ENCODE assay signal across 24 cellular contexts in the genomic region with DNA sequence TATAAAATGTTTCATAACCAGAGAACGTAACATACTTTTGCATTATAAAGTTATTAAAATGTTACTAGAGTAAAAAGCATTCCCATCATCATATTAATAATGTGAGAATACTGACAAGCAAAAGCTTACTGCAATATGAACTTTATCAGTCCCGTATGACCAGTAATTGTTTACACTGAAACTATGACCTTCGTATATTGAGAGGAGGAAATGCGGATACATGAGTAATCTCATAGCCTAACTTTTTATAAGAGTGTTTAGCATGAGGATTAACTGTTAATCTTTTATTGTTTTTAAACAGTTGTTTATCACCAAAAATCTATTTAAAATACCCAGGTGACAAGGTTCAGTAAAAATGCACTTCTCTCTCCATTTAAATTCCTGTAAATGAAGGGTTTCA.
"Had no signal": no experiment of that assay in that cellular context is flagged by ENCODE, and none has a peak within 500 bp of the region (broad histone marks: within the 10 kb centered on the region; RNA-seq: fewer than 3 reads in every experiment).

No MANE protein-coding gene starts in this region.

- DNase-seq: effector memory CD8-positive, alpha-beta T cell; esophagus squamous epithelium; foreskin fibroblast; glutamatergic neuron; left ventricle myocardium inferior; lower lobe of right lung; natural killer cell; nucleus accumbens; pancreas; spleen; stimulated activated CD4-positive, alpha-beta T cell treated with anti-CD3 and anti-CD28 coated beads, Interleukin-15, amount 100 ng/mL, for 24 hours; stimulated activated CD4-positive, alpha-beta T cell treated with anti-CD3 and anti-CD28 coated beads, Interleukin-1b, Interleukin-23, amount 100 ng/mL, for 48 hours; stimulated activated CD4-positive, alpha-beta T cell treated with anti-CD3 and anti-CD28 coated beads, Interleukin-4, amount 100 ng/mL, for 24 hours; tibial artery had no signal

- H3K4me1 Mint-ChIP-seq: memory B cell; natural killer cell; stimulated activated memory B cell treated with anti-CD40 and anti-IgM and Interleukin-4, amounts not matched to agents 10 μg/mL and 1 μg/mL and 100 μg/mL, for 72 hours had no signal

- H3K36me3 Mint-ChIP-seq: memory B cell; mesothelial cell of epicardium; natural killer cell; neural progenitor cell; stimulated activated memory B cell treated with anti-CD40 and anti-IgM and Interleukin-4, amounts not matched to agents 10 μg/mL and 1 μg/mL and 100 μg/mL, for 72 hours had no signal

- ATAC-seq: effector memory CD8-positive, alpha-beta T cell; gastroesophageal sphincter; lower lobe of right lung; natural killer cell; sciatic nerve; stimulated activated memory B cell treated with anti-CD40 and anti-IgM and Interleukin-4, amounts not matched to agents 10 μg/mL and 1 μg/mL and 100 μg/mL, for 72 hours had no signal

- H3K9me3 Mint-ChIP-seq: dendritic cell treated with granulocyte-macrophage colony-stimulating factor and Interleukin-4, amounts not matched to agents 40 ng/mL and 50 ng/mL, for 4 days; effector memory CD8-positive, alpha-beta T cell; memory B cell; mesothelial cell of epicardium; natural killer cell; neural progenitor cell; stimulated activated memory B cell treated with anti-CD40 and anti-IgM and Interleukin-4, amounts not matched to agents 10 μg/mL and 1 μg/mL and 100 μg/mL, for 72 hours; stimulated activated naive CD8-positive, alpha-beta T cell treated with anti-CD3 and anti-CD28 coated beads, Interleukin-15, Interleukin-2, amounts not matched to agents 100 ng/mL and 50 ng/mL, for 24 hours had no signal

- H3K4me3 Mint-ChIP-seq: dendritic cell treated with granulocyte-macrophage colony-stimulating factor and Interleukin-4, amounts not matched to agents 40 ng/mL and 50 ng/mL, for 4 days; effector memory CD8-positive, alpha-beta T cell; memory B cell; mesothelial cell of epicardium; natural killer cell; neural progenitor cell; stimulated activated memory B cell treated with anti-CD40 and anti-IgM and Interleukin-4, amounts not matched to agents 10 μg/mL and 1 μg/mL and 100 μg/mL, for 72 hours; stimulated activated naive CD8-positive, alpha-beta T cell treated with anti-CD3 and anti-CD28 coated beads, Interleukin-15, Interleukin-2, amounts not matched to agents 100 ng/mL and 50 ng/mL, for 24 hours had no signal

- H3K27me3 Mint-ChIP-seq: dendritic cell treated with granulocyte-macrophage colony-stimulating factor and Interleukin-4, amounts not matched to agents 40 ng/mL and 50 ng/mL, for 4 days; memory B cell; stimulated activated memory B cell treated with anti-CD40 and anti-IgM and Interleukin-4, amounts not matched to agents 10 μg/mL and 1 μg/mL and 100 μg/mL, for 72 hours had no signal

- FAIRE-seq: colon, keratinocyte had no signal

- H3K27ac Mint-ChIP-seq: dendritic cell treated with granulocyte-macrophage colony-stimulating factor and Interleukin-4, amounts not matched to agents 40 ng/mL and 50 ng/mL, for 4 days; effector memory CD8-positive, alpha-beta T cell; memory B cell; mesothelial cell of epicardium; natural killer cell; neural progenitor cell; stimulated activated memory B cell treated with anti-CD40 and anti-IgM and Interleukin-4, amounts not matched to agents 10 μg/mL and 1 μg/mL and 100 μg/mL, for 72 hours; stimulated activated naive CD8-positive, alpha-beta T cell treated with anti-CD3 and anti-CD28 coated beads, Interleukin-15, Interleukin-2, amounts not matched to agents 100 ng/mL and 50 ng/mL, for 24 hours had no signal
